In the genomic region with DNA sequence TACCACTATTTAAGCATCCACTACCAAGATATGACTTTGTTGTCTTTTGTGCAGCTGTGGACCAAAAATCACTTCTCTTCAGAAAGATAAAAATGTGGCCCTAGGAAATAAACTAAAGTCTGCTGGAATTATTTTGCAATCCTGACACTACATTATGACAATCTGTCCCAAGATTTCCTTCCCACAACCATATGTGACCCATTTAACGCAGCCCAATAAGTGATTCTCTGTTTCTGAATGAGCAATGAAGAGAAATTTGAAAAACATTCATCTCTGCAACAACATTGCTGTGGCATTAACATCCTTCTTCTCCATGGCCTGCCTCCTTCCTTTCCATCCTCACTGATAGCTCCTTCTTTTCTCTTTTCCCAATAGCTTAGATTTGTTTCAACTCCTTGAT, we compare ENCODE assay signal across 19 cellular contexts.
"Had no signal": no experiment of that assay in that cellular context is flagged by ENCODE, and none has a peak within 500 bp of the region (broad histone marks: within the 10 kb centered on the region; RNA-seq: fewer than 3 reads in every experiment).

No MANE protein-coding gene starts in this region.

- DNase-seq: hypothalamus; immature natural killer cell; islet precursor cell; left ventricle myocardium inferior; mesendoderm; naive B cell; natural killer cell; nephron progenitor cell; occipital lobe; ovary; right lobe of liver; stimulated activated CD4-positive, alpha-beta T cell treated with anti-CD3 and anti-CD28 coated beads, Interleukin-1b, Interleukin-23, amount 100 ng/mL, for 48 hours; stimulated activated CD4-positive, alpha-beta T cell treated with anti-CD3 and anti-CD28 coated beads, Interleukin-2, amount 100 ng/mL, for 48 hours; stimulated activated naive B cell treated with anti-CD40 and anti-IgM and Interleukin-4, amounts not matched to agents 10 μg/mL and 1 μg/mL and 100 μg/mL, for 72 hours; stimulated activated naive CD8-positive, alpha-beta T cell treated with anti-CD3 and anti-CD28 coated beads, Interleukin-15, Interleukin-2, amounts not matched to agents 100 U/mL and 50 U/mL, for 24 hours; stomach; tibial artery; trophoblast cell; upper lobe of right lung had no signal
